In the genomic region with DNA sequence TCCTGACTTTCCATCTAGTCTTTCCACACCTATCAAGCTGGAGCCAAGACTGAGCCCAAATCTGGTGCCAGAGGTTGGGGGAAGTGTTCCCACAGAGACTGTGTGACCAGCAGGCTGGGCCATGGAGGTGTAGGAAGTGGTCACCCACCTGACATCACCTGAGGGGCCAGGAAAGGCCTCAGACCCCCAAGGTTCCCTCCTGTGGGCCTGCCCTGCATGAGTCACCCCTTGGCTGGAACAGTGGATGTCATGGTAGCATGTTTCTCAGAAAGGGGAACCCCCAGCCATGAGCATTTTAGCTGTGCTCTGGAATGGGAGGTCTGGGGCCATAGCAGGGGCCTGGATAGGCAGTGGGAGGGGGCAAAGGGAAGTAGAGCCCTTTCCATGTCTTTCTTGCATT, we compare ENCODE assay signal across 1 cellular context.
TF ChIP-seq lines count a peak whose summit lies in the region.

No MANE protein-coding gene starts in this region.

TF ChIP-seq in K562, 482 proteins besides CTCF, POLR2A, EP300 and RAD21:
- TF ChIP-seq MAZ (CRISPR knock-in tag; conservative IDR thresholded peaks at IDR 0.05 in 1 of 2, IDR thresholded peaks at IDR 0.05 in 1 of 2) (peak in 1 of 2 experiments; percentile 15; a peak in 1 of 4 replicates), FOSL1 (tag; conservative IDR thresholded peaks at IDR 0.05) (peak; percentile 42; the same call in 1 of the 2 replicates), HIVEP1 (CRISPR knock-in tag; IDR thresholded peaks at IDR 0.05) (no peak), ZNF79 (CRISPR knock-in tag; IDR thresholded peaks at IDR 0.05; ENCODE audit: low read depth) (no peak), SMARCE1 (IDR thresholded peaks at IDR 0.05) (peak; percentile 33; the same call in 1 of the 2 replicates), JUND (IDR thresholded peaks at IDR 0.05; ENCODE audit: borderline replicate concordance, low read depth, low read length) (peak; percentile 79), JUND (tag; IDR thresholded peaks at IDR 0.05; ENCODE audit: borderline replicate concordance, low read depth, low read length) (peak; percentile 43; the same call in 1 of the 3 replicates), SPI1 (IDR thresholded peaks at IDR 0.05; ENCODE audit: borderline replicate concordance, low read depth, low read length) (peak; percentile 84), ARID1B (IDR thresholded peaks at IDR 0.05) (peak; percentile 52), ZBTB7A (IDR thresholded peaks at IDR 0.05; ENCODE audit: borderline replicate concordance, control insufficient read depth, low read depth, low read length) (peak; percentile 48; the same call in 1 of the 2 replicates)
- TF ChIP-seq, protein P1, sequence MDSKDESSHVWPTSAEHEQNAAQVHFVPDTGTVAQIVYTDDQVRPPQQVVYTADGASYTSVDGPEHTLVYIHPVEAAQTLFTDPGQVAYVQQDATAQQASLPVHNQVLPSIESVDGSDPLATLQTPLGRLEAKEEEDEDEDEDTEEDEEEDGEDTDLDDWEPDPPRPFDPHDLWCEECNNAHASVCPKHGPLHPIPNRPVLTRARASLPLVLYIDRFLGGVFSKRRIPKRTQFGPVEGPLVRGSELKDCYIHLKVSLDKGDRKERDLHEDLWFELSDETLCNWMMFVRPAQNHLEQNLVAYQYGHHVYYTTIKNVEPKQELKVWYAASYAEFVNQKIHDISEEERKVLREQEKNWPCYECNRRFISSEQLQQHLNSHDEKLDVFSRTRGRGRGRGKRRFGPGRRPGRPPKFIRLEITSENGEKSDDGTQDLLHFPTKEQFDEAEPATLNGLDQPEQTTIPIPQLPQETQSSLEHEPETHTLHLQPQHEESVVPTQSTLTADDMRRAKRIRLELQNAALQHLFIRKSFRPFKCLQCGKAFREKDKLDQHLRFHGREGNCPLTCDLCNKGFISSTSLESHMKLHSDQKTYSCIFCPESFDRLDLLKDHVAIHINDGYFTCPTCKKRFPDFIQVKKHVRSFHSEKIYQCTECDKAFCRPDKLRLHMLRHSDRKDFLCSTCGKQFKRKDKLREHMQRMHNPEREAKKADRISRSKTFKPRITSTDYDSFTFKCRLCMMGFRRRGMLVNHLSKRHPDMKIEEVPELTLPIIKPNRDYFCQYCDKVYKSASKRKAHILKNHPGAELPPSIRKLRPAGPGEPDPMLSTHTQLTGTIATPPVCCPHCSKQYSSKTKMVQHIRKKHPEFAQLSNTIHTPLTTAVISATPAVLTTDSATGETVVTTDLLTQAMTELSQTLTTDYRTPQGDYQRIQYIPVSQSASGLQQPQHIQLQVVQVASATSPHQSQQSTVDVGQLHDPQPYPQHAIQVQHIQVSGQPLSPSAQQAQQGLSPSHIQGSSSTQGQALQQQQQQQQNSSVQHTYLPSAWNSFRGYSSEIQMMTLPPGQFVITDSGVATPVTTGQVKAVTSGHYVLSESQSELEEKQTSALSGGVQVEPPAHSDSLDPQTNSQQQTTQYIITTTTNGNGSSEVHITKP (IDR thresholded peaks at IDR 0.05; ENCODE audit: partially characterized antibody) = peak; percentile 50
- TF ChIP-seq, protein P2, sequence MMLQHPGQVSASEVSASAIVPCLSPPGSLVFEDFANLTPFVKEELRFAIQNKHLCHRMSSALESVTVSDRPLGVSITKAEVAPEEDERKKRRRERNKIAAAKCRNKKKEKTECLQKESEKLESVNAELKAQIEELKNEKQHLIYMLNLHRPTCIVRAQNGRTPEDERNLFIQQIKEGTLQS (IDR thresholded peaks at IDR 0.05) = peak; percentile 81
- TF ChIP-seq, protein P2 (CRISPR knock-in tag; conservative IDR thresholded peaks at IDR 0.05) = no peak
